8 cellular contexts compared by ENCODE assay signal in genomic region chr20:31723282-31724078, GRCh38. TPM values are rescaled to one million over a fixed set of nuclear protein-coding genes. Genes with fewer than 3 reads are reported as not detected.
DNase-seq lines count a peak whose midpoint lies in the region; ATAC-seq, FAIRE-seq and TF ChIP-seq lines count a peak whose summit lies in the region.

No MANE protein-coding gene starts in this region.

- peak; percentile 57 for FAIRE-seq in RCC 7860 (lab: Jason Lieb, UNC)

- peak; percentile 95 to 96 for ATAC-seq in natural killer cell treated with Interleukin-12 subunit alpha and Interleukin-12 subunit beta and Interleukin-15 and Interleukin-18, amount 100 ng/mL, for 72 hours

- H2AFZ ChIP-seq in GM23248 (peak overlapping the region; percentile 91), Karpas-422 (ENCODE audit: low read length) (peak overlapping the region; percentile 79; the same call in 1 of the 2 replicates), fibroblast of lung (ENCODE audit: low read length) (peak overlapping the region; percentile 79)

- peaks cover 11 to 30% of the 10 kb centered on the region in 2 donors for H3K4me1 Mint-ChIP-seq in natural killer cell treated with Interleukin-12 subunit alpha and Interleukin-12 subunit beta and Interleukin-15 and Interleukin-18, amount 100 ng/mL, for 72 hours (ENCODE audit: low read depth in 2 of 2)

- peak overlapping the region; percentile 98 for H3K9ac ChIP-seq in GM23248
- peak overlapping the region; percentile 97 for H3K9ac ChIP-seq in Karpas-422 (ENCODE audit: low read length)
- H3K9ac ChIP-seq in fibroblast of lung (ENCODE audit: insufficient read depth, low read length): peak overlapping the region; percentile 96

- TF ChIP-seq CTCF in fibroblast of lung (conservative IDR thresholded peaks at IDR 0.05 in 1 of 2, IDR thresholded peaks at IDR 0.05 in 1 of 2; ENCODE audit: low read depth in 1 of 2, low read length in 2 of 2): peak; percentile 87 to 92

- H3K4me1 ChIP-seq in GM23248 (ENCODE audit: insufficient read depth): peaks cover 42% of the 10 kb centered on the region
- peaks cover 40% of the 10 kb centered on the region for H3K4me1 ChIP-seq in Karpas-422 (ENCODE audit: low read length)
- peaks cover 20% of the 10 kb centered on the region for H3K4me1 ChIP-seq in fibroblast of lung (ENCODE audit: control insufficient read depth, extremely low read depth, insufficient read depth, low read length)

- H3K9me3 ChIP-seq in GM23248 (ENCODE audit: low read depth) (no peaks in the 10 kb centered on the region), Karpas-422 (ENCODE audit: low read length) (no peaks in the 10 kb centered on the region), fibroblast of lung (ENCODE audit: control insufficient read depth, insufficient read depth, low read depth, low read length) (no peaks in the 10 kb centered on the region)

- H3K27ac ChIP-seq in GM23248: peak overlapping the region; percentile 96
- peak overlapping the region; percentile 94 for H3K27ac ChIP-seq in Karpas-422 (ENCODE audit: low read length)
- H3K27ac ChIP-seq in fibroblast of lung (ENCODE audit: insufficient read depth, low read length): peak overlapping the region; percentile 99

- in situ Hi-C loops in GM23248 (cut with MboI): loop anchor here (10.0 kb wide), 1 partner anchor 59 kb away; no protein-coding TSS in a partner anchor

- peaks cover 18% of the 10 kb centered on the region; the same call in 1 of the 2 replicates for H3F3A ChIP-seq in GM23248 (ENCODE audit: insufficient read depth)

- H3K4me3 ChIP-seq in GM23248: peak overlapping the region; percentile 86
- H3K4me3 ChIP-seq in Karpas-422 (ENCODE audit: low read length): peak overlapping the region; percentile 86
- H3K4me3 ChIP-seq in fibroblast of lung (replicated peaks in 1 of 4; ENCODE audit: control extremely low read depth in 1 of 4, insufficient read depth in 1 of 4, low read depth in 3 of 4, low read length in 4 of 4): peak overlapping the region; percentile 62 to 92 (median 73)

- H3K9me3 Mint-ChIP-seq in natural killer cell treated with Interleukin-12 subunit alpha and Interleukin-12 subunit beta and Interleukin-15 and Interleukin-18, amount 100 ng/mL, for 72 hours: no peaks in the 10 kb centered on the region

- WGBS in GM23248 (ENCODE audit: low coverage in 1 of 2, low lambda C conversion rate in 2 of 2, missing lambda C conversion rate in 2 of 2), 2 experiments: 0 to 3% methylated on average over 66 to 68 of the region's 81 CpGs

- H3K36me3 ChIP-seq in GM23248 (ENCODE audit: low read depth) (no peaks in the 10 kb centered on the region), Karpas-422 (ENCODE audit: insufficient read depth, low read length) (peaks cover 9% of the 10 kb centered on the region; the same call in 1 of the 2 replicates), fibroblast of lung (ENCODE audit: control insufficient read depth, insufficient read depth, low read length) (peaks cover 23% of the 10 kb centered on the region)

- peak; percentile 99 for DNase-seq in ELF-1 (ENCODE audit: low read depth, low spot score)
- peak; percentile 97 for DNase-seq in GM23248
- peak; percentile 100 for DNase-seq in Karpas-422
- DNase-seq in RCC 7860 (ENCODE audit: low spot score): peak; percentile 95
- peak; percentile 94 to 97 for DNase-seq in activated T-helper 1 cell treated with anti-CD3 and anti-CD28 coated beads, Interleukin-2, amount 50 U/mL, for 16 hours (ENCODE audit: low read depth in 1 of 2, low spot score in 1 of 2)
- peak; percentile 98 for DNase-seq in fibroblast of lung (ENCODE audit: low read depth in 2 of 2)
- DNase-seq in natural killer cell treated with Interleukin-12 subunit alpha and Interleukin-12 subunit beta and Interleukin-15 and Interleukin-18, amount 100 ng/mL, for 72 hours (ENCODE audit: low spot score): peak; percentile 100
- peak; percentile 98 for DNase-seq in stimulated activated naive CD4-positive, alpha-beta T cell treated with Interleukin-2 at 50 U/mL for 16 hours (lab: John Stamatoyannopoulos, UW)

- H3K36me3 Mint-ChIP-seq in natural killer cell treated with Interleukin-12 subunit alpha and Interleukin-12 subunit beta and Interleukin-15 and Interleukin-18, amount 100 ng/mL, for 72 hours: peaks cover 34% of the 10 kb centered on the region

- H3K79me2 ChIP-seq in GM23248 (ENCODE audit: insufficient read depth) (peaks cover 48% of the 10 kb centered on the region), Karpas-422 (ENCODE audit: low read length) (peaks cover 45% of the 10 kb centered on the region), fibroblast of lung (ENCODE audit: control insufficient read depth, insufficient read depth, low read length) (peaks cover 47% of the 10 kb centered on the region)

- H3K27ac Mint-ChIP-seq in natural killer cell treated with Interleukin-12 subunit alpha and Interleukin-12 subunit beta and Interleukin-15 and Interleukin-18, amount 100 ng/mL, for 72 hours: peak overlapping the region; percentile 86 to 99

- no peaks in the 10 kb centered on the region for H4K20me1 ChIP-seq in GM23248 (ENCODE audit: insufficient read depth)
- H4K20me1 ChIP-seq in Karpas-422 (ENCODE audit: insufficient read depth, low read depth, low read length): no peaks in the 10 kb centered on the region
- H4K20me1 ChIP-seq in fibroblast of lung (ENCODE audit: control insufficient read depth, extremely low read depth, insufficient read depth, low read length): no peaks in the 10 kb centered on the region

- no peaks in the 10 kb centered on the region for H3K27me3 Mint-ChIP-seq in natural killer cell treated with Interleukin-12 subunit alpha and Interleukin-12 subunit beta and Interleukin-15 and Interleukin-18, amount 100 ng/mL, for 72 hours

- H3K27me3 ChIP-seq in GM23248 (replicated peaks; ENCODE audit: insufficient read depth) (no peaks in the 10 kb centered on the region), Karpas-422 (ENCODE audit: low read length) (no peaks in the 10 kb centered on the region), fibroblast of lung (ENCODE audit: control insufficient read depth, insufficient read depth, low read length) (no peaks in the 10 kb centered on the region)

- H3K9me2 ChIP-seq in GM23248 (ENCODE audit: insufficient read depth): no peaks in the 10 kb centered on the region
- no peaks in the 10 kb centered on the region for H3K9me2 ChIP-seq in Karpas-422 (replicated peaks; ENCODE audit: insufficient read depth, low read length)

- H3K4me2 ChIP-seq in GM23248 (ENCODE audit: unreplicated experiment): peak overlapping the region; percentile 98
- peak overlapping the region; percentile 94 for H3K4me2 ChIP-seq in Karpas-422 (ENCODE audit: low read depth, low read length, poor library complexity, severe bottlenecking)
- peak overlapping the region; percentile 100 for H3K4me2 ChIP-seq in fibroblast of lung (ENCODE audit: extremely low read depth, insufficient read depth, low read length)

- peak overlapping the region; percentile 98 for H3K4me3 Mint-ChIP-seq in natural killer cell treated with Interleukin-12 subunit alpha and Interleukin-12 subunit beta and Interleukin-15 and Interleukin-18, amount 100 ng/mL, for 72 hours

RNA-seq across cellular contexts. Expression of gene BCL2L1, which starts 0.8 kb away (rescaled TPM):
- total RNA-seq in GM23248 (2014; rRNA removed; shearing (Covaris generic)): 83.8 and 95.1 TPM in 2 replicates
- polyA plus RNA-seq in GM23248 (2016; fragmentation: Nextera tagmentation; extraction: Ambion mirVana) (56.2 and 56.3 TPM in 2 replicates), fibroblast of lung (61.8 and 107 TPM in 2 replicates)
- 41.0 and 56.1 TPM in 2 replicates for total RNA-seq in Karpas-422 (2014; rRNA removed; shearing (Covaris generic); ENCODE audit: low replicate concordance)
- 50.8 and 77.1 TPM in 2 replicates for total RNA-seq in fibroblast of lung
- polyA plus RNA-seq in fibroblast of lung (2012): 63.9 and 103 TPM in 2 replicates
- polyA minus RNA-seq in fibroblast of lung (ENCODE audit: low replicate concordance): 62.6 and 98.4 TPM in 2 replicates
- total RNA-seq in natural killer cell treated with Interleukin-12 subunit alpha and Interleukin-12 subunit beta and Interleukin-15 and Interleukin-18, amount 100 ng/mL, for 72 hours: 100 to 1,000 TPM; 140 to 325 TPM

RNA-seq across cellular contexts. Expression of gene TPX2, which starts 15.6 kb away (rescaled TPM):
- 35.5 and 39.6 TPM in 2 replicates for total RNA-seq in GM23248 (2014; rRNA removed; shearing (Covaris generic))
- polyA plus RNA-seq in GM23248 (2016; fragmentation: Nextera tagmentation; extraction: Ambion mirVana) (37.6 and 37.7 TPM in 2 replicates), fibroblast of lung (19.9 and 72.2 TPM in 2 replicates)
- total RNA-seq in Karpas-422 (2014; rRNA removed; shearing (Covaris generic); ENCODE audit: low replicate concordance): 54.0 and 55.5 TPM in 2 replicates
- total RNA-seq in fibroblast of lung: 5.4 and 21.0 TPM in 2 replicates
- 21.0 and 71.3 TPM in 2 replicates for polyA plus RNA-seq in fibroblast of lung (2012)
- 6.1 and 22.6 TPM in 2 replicates for polyA minus RNA-seq in fibroblast of lung (ENCODE audit: low replicate concordance)
- total RNA-seq in natural killer cell treated with Interleukin-12 subunit alpha and Interleukin-12 subunit beta and Interleukin-15 and Interleukin-18, amount 100 ng/mL, for 72 hours: 100 to 1,000 TPM in 1 of 2 donors, 10 to 100 TPM in 1; 51.8 to 102 TPM

Comparison
In these comparisons a context has a peak if more than half of its experiments do, and no peak if none do; other contexts are left out.
1. Peak in every context shown above with its lines: DNase-seq, ATAC-seq, H3K4me3 ChIP-seq and H3K27ac ChIP-seq.